Comparison of ENCODE assay signal across 23 cellular contexts in the genomic region with DNA sequence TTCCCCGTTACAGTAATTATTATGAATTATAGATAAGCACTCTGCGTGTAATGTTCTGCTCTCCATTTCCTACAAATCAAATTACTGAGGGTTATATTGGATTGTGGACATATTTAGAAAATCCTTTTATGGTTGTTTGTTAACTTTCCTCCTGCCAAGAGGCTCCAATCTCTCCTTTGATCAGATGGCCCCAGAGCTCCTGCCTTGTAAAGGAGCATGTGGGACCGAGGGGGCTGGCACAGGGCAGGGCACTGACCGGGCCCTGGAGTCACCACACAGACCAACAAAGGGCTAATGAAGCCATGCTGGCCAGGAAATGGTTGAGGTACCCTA.
"Had no signal": no experiment of that assay in that cellular context is flagged by ENCODE, and none has a peak within 500 bp of the region (broad histone marks: within the 10 kb centered on the region; RNA-seq: fewer than 3 reads in every experiment).

No MANE protein-coding gene starts in this region.

- DNase-seq: activated CD4-positive, alpha-beta memory T cell treated with anti-CD3 and anti-CD28 coated beads, Interleukin-2, amount 10 ng/mL, durations not matched to agents 7 days and 5 days; activated CD4-positive, alpha-beta T cell treated with anti-CD3 and anti-CD28 coated beads for 36 hours; activated CD4-positive, alpha-beta T cell treated with anti-CD3 and anti-CD28 coated beads, Interleukin-2, amount 50 U/mL, for 1 hour; activated gamma-delta T cell; activated naive CD4-positive, alpha-beta T cell treated with anti-CD3 and anti-CD28 coated beads for 36 hours; activated T-cell treated with anti-CD3 and anti-CD28 coated beads for 4 hours; activated T-cell treated with anti-CD3 and anti-CD28 coated beads, Interleukin-2, amount 50 U/mL, for 48 hours; amygdala; cerebellar nuclear complex; MG63; NCI-H146; NCI-H187 treated with DMSO at 0.1 percent for 48 hours; NCI-H2081 treated with DMSO at 0.1 percent for 48 hours; NCI-H446 treated with DMSO at 0.1 percent for 48 hours; NCI-H524 treated with DMSO at 0.1 percent for 48 hours; NCI-H774; PC-3; T-helper 1 cell; WERI-Rb-1 had no signal

- H3K36me3 ChIP-seq: MG63, SJSA1, WERI-Rb-1 had no signal

- H3K4me1 Mint-ChIP-seq: activated CD4-positive, alpha-beta memory T cell treated with anti-CD3 and anti-CD28 coated beads, Interleukin-2, amount 10 ng/mL, durations not matched to agents 7 days and 5 days had no signal

- H3K27me3 Mint-ChIP-seq: activated CD4-positive, alpha-beta memory T cell treated with anti-CD3 and anti-CD28 coated beads, Interleukin-2, amount 10 ng/mL, durations not matched to agents 7 days and 5 days had no signal

- H3K4me3 ChIP-seq: MG63, SJSA1 had no signal

- H3K36me3 Mint-ChIP-seq: activated naive CD8-positive, alpha-beta T cell had no signal

- H3K4me1 ChIP-seq: SJSA1 had no signal

- H3K4me2 ChIP-seq: KMS-11 had no signal

- H3K27me3 ChIP-seq: MG63, SJSA1 had no signal

- H3K9ac ChIP-seq: KMS-11 had no signal

- H3K27ac ChIP-seq: KMS-11, SJSA1, WERI-Rb-1 had no signal

- H3K4me3 Mint-ChIP-seq: activated CD4-positive, alpha-beta memory T cell treated with anti-CD3 and anti-CD28 coated beads, Interleukin-2, amount 10 ng/mL, durations not matched to agents 7 days and 5 days; activated CD4-positive, alpha-beta T cell treated with anti-CD3 and anti-CD28 coated beads for 36 hours; activated naive CD4-positive, alpha-beta T cell treated with anti-CD3 and anti-CD28 coated beads for 36 hours; activated naive CD8-positive, alpha-beta T cell; activated T-helper 17 cell treated with anti-CD3 and anti-CD28 coated beads, Interleukin-2, amount 50 U/mL, for 72 hours had no signal

- H3K27ac Mint-ChIP-seq: activated CD4-positive, alpha-beta memory T cell treated with anti-CD3 and anti-CD28 coated beads, Interleukin-2, amount 10 ng/mL, durations not matched to agents 7 days and 5 days; activated CD4-positive, alpha-beta T cell treated with anti-CD3 and anti-CD28 coated beads for 36 hours; activated naive CD4-positive, alpha-beta T cell treated with anti-CD3 and anti-CD28 coated beads for 36 hours; activated naive CD8-positive, alpha-beta T cell; activated T-helper 17 cell treated with anti-CD3 and anti-CD28 coated beads, Interleukin-2, amount 50 U/mL, for 72 hours had no signal

- H3K9me3 ChIP-seq: MG63 had no signal
